ENCODE assay signal across 1 cellular context in genomic region chr9:105449081-105449480, GRCh38.
TF ChIP-seq lines count a peak whose summit lies in the region.

No MANE protein-coding gene starts in this region.

TF ChIP-seq in H1, 55 proteins besides CTCF, POLR2A, EP300 and RAD21 (continued from another document):
- TF ChIP-seq CHD7 (IDR thresholded peaks at IDR 0.05; ENCODE audit: insufficient replicate concordance, low read length) (no peak), BACH1 (IDR thresholded peaks at IDR 0.05; ENCODE audit: low read length) (no peak), RBBP5 (IDR thresholded peaks at IDR 0.05; ENCODE audit: borderline replicate concordance, low read depth, low read length) (no peak), EZH2 (IDR thresholded peaks at IDR 0.05; ENCODE audit: low read depth, low read length, severe bottlenecking) (no peak), SUZ12 (IDR thresholded peaks at IDR 0.05; ENCODE audit: low read length) (no peak), HDAC6 (IDR thresholded peaks at IDR 0.05; ENCODE audit: low read depth, low read length) (no peak), KDM4A (IDR thresholded peaks at IDR 0.05; ENCODE audit: low read depth, low read length, severe bottlenecking) (no peak), ZNF274 (IDR thresholded peaks at IDR 0.05; ENCODE audit: borderline replicate concordance, extremely low read depth, low read length) (no peak), TAF7 (optimal IDR thresholded peaks at IDR 0.05; ENCODE audit: borderline replicate concordance, low read depth, low read length) (no peak), TCF12 (IDR thresholded peaks at IDR 0.05; ENCODE audit: low read depth, low read length) (no peak), CHD1 (IDR thresholded peaks at IDR 0.05; ENCODE audit: low read depth, low read length) (no peak), SIX5 (IDR thresholded peaks at IDR 0.05; ENCODE audit: low read depth, low read length) (no peak)
TF ChIP-seq in H1: peak in this region for 0.
